Comparison of ENCODE assay signal across 8 cellular contexts in genomic region chr11:7202412-7202811, GRCh38. TPM values are rescaled to one million over a fixed set of nuclear protein-coding genes. Genes with fewer than 3 reads are reported as not detected.
"Had no signal": no experiment of that assay in that cellular context is flagged by ENCODE, and none has a peak within 500 bp of the region (broad histone marks: within the 10 kb centered on the region; RNA-seq: fewer than 3 reads in every experiment).

No MANE protein-coding gene starts in this region.

- DNase-seq: GDM1, GF-D8 had no signal

- FAIRE-seq: G401.6, GM12878, GM12891, GM12892, GM18507, GM19239 had no signal

- ATAC-seq: GM12878 had no signal

- H3K4me3 ChIP-seq: GM12878 had no signal

RNA-seq across cellular contexts. Expression of gene SYT9, which starts 49.3 kb away (rescaled TPM):
- total RNA-seq: GM12878 had no signal
